In the genomic region with DNA sequence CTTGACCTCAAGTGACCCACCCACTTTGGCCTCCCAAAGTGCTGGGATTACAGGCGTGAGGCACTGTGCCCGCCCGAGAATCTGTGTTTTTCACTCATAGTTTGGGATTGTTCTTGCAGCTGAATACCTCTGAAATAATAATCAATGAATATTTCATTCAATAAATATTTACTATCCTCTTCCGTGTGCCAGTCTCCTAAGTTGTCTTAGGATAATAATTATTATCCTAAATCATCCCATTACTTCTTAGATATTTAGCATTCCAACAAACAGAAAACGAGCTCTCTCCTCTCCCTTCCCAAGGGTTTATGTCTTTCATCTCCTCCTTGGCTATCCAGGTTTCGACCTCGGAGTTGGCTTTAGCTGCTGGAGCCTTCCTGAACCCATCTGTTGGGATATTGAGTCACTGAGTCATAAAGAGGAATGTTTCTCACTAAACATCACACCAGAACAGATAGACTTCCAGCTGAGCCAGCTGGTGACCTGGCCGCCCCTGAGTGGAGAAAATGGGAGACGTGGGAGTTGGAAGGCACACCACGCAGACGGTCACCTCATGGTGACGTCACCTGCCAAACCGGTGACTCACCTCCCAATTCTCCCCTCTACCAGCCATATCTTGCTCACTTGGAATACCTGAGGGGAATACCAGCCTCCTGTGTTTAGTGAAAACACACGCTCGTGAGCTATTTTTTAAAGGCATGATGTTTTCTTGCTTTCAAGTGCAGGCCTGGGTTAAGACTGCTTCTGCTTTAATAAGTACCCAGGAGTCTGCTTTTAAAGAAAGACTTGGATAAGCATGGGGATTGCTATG, we compare ENCODE assay signal across 1 cellular context.
TF ChIP-seq lines count a peak whose summit lies in the region.

No MANE protein-coding gene starts in this region.

TF ChIP-seq in K562, 482 proteins besides CTCF, POLR2A, EP300 and RAD21 (continued from another document and continues in another):
- TF ChIP-seq, protein P1, sequence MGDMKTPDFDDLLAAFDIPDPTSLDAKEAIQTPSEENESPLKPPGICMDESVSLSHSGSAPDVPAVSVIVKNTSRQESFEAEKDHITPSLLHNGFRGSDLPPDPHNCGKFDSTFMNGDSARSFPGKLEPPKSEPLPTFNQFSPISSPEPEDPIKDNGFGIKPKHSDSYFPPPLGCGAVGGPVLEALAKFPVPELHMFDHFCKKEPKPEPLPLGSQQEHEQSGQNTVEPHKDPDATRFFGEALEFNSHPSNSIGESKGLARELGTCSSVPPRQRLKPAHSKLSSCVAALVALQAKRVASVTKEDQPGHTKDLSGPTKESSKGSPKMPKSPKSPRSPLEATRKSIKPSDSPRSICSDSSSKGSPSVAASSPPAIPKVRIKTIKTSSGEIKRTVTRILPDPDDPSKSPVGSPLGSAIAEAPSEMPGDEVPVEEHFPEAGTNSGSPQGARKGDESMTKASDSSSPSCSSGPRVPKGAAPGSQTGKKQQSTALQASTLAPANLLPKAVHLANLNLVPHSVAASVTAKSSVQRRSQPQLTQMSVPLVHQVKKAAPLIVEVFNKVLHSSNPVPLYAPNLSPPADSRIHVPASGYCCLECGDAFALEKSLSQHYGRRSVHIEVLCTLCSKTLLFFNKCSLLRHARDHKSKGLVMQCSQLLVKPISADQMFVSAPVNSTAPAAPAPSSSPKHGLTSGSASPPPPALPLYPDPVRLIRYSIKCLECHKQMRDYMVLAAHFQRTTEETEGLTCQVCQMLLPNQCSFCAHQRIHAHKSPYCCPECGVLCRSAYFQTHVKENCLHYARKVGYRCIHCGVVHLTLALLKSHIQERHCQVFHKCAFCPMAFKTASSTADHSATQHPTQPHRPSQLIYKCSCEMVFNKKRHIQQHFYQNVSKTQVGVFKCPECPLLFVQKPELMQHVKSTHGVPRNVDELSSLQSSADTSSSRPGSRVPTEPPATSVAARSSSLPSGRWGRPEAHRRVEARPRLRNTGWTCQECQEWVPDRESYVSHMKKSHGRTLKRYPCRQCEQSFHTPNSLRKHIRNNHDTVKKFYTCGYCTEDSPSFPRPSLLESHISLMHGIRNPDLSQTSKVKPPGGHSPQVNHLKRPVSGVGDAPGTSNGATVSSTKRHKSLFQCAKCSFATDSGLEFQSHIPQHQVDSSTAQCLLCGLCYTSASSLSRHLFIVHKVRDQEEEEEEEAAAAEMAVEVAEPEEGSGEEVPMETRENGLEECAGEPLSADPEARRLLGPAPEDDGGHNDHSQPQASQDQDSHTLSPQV (IDR thresholded peaks at IDR 0.05) = no peak
- no peak for TF ChIP-seq FIP1L1 (IDR thresholded peaks at IDR 0.05; ENCODE audit: low read depth, low read length, poor library complexity, severe bottlenecking)
- TF ChIP-seq LCOR (CRISPR knock-in tag; IDR thresholded peaks at IDR 0.05) = peak; percentile 87; the same call in 1 of the 2 replicates
- TF ChIP-seq PHB (CRISPR knock-in tag; IDR thresholded peaks at IDR 0.05) = no peak
- no peak for TF ChIP-seq MCM5 (IDR thresholded peaks at IDR 0.05; ENCODE audit: low read depth)
- no peak for TF ChIP-seq SMARCA5 (IDR thresholded peaks at IDR 0.05)
- TF ChIP-seq, protein P2, sequence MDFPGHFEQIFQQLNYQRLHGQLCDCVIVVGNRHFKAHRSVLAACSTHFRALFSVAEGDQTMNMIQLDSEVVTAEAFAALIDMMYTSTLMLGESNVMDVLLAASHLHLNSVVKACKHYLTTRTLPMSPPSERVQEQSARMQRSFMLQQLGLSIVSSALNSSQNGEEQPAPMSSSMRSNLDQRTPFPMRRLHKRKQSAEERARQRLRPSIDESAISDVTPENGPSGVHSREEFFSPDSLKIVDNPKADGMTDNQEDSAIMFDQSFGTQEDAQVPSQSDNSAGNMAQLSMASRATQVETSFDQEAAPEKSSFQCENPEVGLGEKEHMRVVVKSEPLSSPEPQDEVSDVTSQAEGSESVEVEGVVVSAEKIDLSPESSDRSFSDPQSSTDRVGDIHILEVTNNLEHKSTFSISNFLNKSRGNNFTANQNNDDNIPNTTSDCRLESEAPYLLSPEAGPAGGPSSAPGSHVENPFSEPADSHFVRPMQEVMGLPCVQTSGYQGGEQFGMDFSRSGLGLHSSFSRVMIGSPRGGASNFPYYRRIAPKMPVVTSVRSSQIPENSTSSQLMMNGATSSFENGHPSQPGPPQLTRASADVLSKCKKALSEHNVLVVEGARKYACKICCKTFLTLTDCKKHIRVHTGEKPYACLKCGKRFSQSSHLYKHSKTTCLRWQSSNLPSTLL (IDR thresholded peaks at IDR 0.05) = no peak
- peak; percentile 95 for TF ChIP-seq ZEB2 (IDR thresholded peaks at IDR 0.05)
- no peak for TF ChIP-seq SIRT6 (IDR thresholded peaks at IDR 0.05; ENCODE audit: low read depth, low read length)
- no peak for TF ChIP-seq SNRNP70 (optimal IDR thresholded peaks at IDR 0.05; ENCODE audit: low read depth, low read length)
- TF ChIP-seq, protein P3, sequence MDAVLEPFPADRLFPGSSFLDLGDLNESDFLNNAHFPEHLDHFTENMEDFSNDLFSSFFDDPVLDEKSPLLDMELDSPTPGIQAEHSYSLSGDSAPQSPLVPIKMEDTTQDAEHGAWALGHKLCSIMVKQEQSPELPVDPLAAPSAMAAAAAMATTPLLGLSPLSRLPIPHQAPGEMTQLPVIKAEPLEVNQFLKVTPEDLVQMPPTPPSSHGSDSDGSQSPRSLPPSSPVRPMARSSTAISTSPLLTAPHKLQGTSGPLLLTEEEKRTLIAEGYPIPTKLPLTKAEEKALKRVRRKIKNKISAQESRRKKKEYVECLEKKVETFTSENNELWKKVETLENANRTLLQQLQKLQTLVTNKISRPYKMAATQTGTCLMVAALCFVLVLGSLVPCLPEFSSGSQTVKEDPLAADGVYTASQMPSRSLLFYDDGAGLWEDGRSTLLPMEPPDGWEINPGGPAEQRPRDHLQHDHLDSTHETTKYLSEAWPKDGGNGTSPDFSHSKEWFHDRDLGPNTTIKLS (IDR thresholded peaks at IDR 0.05; ENCODE audit: borderline replicate concordance, low read depth) = peak; percentile 81; the same call in 1 of the 2 replicates
- TF ChIP-seq NFXL1 (CRISPR knock-in tag; IDR thresholded peaks at IDR 0.05) = no peak
- no peak for TF ChIP-seq HNRNPUL1 (IDR thresholded peaks at IDR 0.05; ENCODE audit: low read length)
- TF ChIP-seq SPI1 (IDR thresholded peaks at IDR 0.05; ENCODE audit: borderline replicate concordance, low read depth, low read length) = no peak
- peak; percentile 9; the same call in 1 of the 2 replicates for TF ChIP-seq NFIX (CRISPR knock-in tag; IDR thresholded peaks at IDR 0.05; ENCODE audit: low read depth)
- TF ChIP-seq, protein P4, sequence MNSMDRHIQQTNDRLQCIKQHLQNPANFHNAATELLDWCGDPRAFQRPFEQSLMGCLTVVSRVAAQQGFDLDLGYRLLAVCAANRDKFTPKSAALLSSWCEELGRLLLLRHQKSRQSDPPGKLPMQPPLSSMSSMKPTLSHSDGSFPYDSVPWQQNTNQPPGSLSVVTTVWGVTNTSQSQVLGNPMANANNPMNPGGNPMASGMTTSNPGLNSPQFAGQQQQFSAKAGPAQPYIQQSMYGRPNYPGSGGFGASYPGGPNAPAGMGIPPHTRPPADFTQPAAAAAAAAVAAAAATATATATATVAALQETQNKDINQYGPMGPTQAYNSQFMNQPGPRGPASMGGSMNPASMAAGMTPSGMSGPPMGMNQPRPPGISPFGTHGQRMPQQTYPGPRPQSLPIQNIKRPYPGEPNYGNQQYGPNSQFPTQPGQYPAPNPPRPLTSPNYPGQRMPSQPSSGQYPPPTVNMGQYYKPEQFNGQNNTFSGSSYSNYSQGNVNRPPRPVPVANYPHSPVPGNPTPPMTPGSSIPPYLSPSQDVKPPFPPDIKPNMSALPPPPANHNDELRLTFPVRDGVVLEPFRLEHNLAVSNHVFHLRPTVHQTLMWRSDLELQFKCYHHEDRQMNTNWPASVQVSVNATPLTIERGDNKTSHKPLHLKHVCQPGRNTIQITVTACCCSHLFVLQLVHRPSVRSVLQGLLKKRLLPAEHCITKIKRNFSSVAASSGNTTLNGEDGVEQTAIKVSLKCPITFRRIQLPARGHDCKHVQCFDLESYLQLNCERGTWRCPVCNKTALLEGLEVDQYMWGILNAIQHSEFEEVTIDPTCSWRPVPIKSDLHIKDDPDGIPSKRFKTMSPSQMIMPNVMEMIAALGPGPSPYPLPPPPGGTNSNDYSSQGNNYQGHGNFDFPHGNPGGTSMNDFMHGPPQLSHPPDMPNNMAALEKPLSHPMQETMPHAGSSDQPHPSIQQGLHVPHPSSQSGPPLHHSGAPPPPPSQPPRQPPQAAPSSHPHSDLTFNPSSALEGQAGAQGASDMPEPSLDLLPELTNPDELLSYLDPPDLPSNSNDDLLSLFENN (IDR thresholded peaks at IDR 0.05; ENCODE audit: low read depth in 2 of 2, low read length in 2 of 2) = peak in 1 of 2 experiments; percentile 77; a peak in 1 of 4 replicates
- TF ChIP-seq FOXK2 (conservative IDR thresholded peaks at IDR 0.05 in 1 of 2, IDR thresholded peaks at IDR 0.05 in 1 of 2; ENCODE audit: low read depth in 2 of 2) = peak in 1 of 2 experiments; percentile 23; a peak in 1 of 4 replicates
- no peak for TF ChIP-seq POLR2H (tag; IDR thresholded peaks at IDR 0.05; ENCODE audit: low read depth)
- TF ChIP-seq PHF20 (IDR thresholded peaks at IDR 0.05; ENCODE audit: partially characterized antibody) = no peak
- TF ChIP-seq MBD2 (IDR thresholded peaks at IDR 0.05; ENCODE audit: borderline replicate concordance, low read depth) = peak; percentile 85
- TF ChIP-seq SAFB (IDR thresholded peaks at IDR 0.05; ENCODE audit: borderline replicate concordance, low read depth, low read length) = no peak
- TF ChIP-seq, protein P5, sequence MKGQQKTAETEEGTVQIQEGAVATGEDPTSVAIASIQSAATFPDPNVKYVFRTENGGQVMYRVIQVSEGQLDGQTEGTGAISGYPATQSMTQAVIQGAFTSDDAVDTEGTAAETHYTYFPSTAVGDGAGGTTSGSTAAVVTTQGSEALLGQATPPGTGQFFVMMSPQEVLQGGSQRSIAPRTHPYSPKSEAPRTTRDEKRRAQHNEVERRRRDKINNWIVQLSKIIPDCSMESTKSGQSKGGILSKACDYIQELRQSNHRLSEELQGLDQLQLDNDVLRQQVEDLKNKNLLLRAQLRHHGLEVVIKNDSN (CRISPR knock-in tag; IDR thresholded peaks at IDR 0.05) = 0 out of 2 replicates have a peak, but pooled peaks have one; percentile 16
- TF ChIP-seq, protein P6, sequence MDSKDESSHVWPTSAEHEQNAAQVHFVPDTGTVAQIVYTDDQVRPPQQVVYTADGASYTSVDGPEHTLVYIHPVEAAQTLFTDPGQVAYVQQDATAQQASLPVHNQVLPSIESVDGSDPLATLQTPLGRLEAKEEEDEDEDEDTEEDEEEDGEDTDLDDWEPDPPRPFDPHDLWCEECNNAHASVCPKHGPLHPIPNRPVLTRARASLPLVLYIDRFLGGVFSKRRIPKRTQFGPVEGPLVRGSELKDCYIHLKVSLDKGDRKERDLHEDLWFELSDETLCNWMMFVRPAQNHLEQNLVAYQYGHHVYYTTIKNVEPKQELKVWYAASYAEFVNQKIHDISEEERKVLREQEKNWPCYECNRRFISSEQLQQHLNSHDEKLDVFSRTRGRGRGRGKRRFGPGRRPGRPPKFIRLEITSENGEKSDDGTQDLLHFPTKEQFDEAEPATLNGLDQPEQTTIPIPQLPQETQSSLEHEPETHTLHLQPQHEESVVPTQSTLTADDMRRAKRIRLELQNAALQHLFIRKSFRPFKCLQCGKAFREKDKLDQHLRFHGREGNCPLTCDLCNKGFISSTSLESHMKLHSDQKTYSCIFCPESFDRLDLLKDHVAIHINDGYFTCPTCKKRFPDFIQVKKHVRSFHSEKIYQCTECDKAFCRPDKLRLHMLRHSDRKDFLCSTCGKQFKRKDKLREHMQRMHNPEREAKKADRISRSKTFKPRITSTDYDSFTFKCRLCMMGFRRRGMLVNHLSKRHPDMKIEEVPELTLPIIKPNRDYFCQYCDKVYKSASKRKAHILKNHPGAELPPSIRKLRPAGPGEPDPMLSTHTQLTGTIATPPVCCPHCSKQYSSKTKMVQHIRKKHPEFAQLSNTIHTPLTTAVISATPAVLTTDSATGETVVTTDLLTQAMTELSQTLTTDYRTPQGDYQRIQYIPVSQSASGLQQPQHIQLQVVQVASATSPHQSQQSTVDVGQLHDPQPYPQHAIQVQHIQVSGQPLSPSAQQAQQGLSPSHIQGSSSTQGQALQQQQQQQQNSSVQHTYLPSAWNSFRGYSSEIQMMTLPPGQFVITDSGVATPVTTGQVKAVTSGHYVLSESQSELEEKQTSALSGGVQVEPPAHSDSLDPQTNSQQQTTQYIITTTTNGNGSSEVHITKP (IDR thresholded peaks at IDR 0.05; ENCODE audit: partially characterized antibody) = no peak
- TF ChIP-seq TBP (optimal IDR thresholded peaks at IDR 0.05; ENCODE audit: low read depth, low read length) = peak; percentile 30
- no peak for TF ChIP-seq NR2C1 (IDR thresholded peaks at IDR 0.05)
- peak; percentile 73 for TF ChIP-seq NR2C1 (tag; IDR thresholded peaks at IDR 0.05)
- no peak for TF ChIP-seq SREBF2 (CRISPR knock-in tag; IDR thresholded peaks at IDR 0.05)
- TF ChIP-seq, protein P7, sequence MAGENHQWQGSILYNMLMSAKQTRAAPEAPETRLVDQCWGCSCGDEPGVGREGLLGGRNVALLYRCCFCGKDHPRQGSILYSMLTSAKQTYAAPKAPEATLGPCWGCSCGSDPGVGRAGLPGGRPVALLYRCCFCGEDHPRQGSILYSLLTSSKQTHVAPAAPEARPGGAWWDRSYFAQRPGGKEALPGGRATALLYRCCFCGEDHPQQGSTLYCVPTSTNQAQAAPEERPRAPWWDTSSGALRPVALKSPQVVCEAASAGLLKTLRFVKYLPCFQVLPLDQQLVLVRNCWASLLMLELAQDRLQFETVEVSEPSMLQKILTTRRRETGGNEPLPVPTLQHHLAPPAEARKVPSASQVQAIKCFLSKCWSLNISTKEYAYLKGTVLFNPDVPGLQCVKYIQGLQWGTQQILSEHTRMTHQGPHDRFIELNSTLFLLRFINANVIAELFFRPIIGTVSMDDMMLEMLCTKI (IDR thresholded peaks at IDR 0.05; ENCODE audit: partially characterized antibody) = no peak
- TF ChIP-seq, protein P8, sequence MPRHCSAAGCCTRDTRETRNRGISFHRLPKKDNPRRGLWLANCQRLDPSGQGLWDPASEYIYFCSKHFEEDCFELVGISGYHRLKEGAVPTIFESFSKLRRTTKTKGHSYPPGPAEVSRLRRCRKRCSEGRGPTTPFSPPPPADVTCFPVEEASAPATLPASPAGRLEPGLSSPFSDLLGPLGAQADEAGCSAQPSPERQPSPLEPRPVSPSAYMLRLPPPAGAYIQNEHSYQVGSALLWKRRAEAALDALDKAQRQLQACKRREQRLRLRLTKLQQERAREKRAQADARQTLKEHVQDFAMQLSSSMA (CRISPR knock-in tag; IDR thresholded peaks at IDR 0.05) = no peak
- TF ChIP-seq EHMT2 (IDR thresholded peaks at IDR 0.05) = peak; percentile 49
